1 cellular context compared by ENCODE assay signal in genomic region chr7:4744391-4745264, GRCh38.
A peak's percentile ranks its signal among the peaks of the same experiment; 100 is the strongest.
TF ChIP-seq lines count a peak whose summit lies in the region.

No MANE protein-coding gene starts in this region.

TF ChIP-seq in HepG2, 621 proteins besides CTCF, POLR2A, EP300 and RAD21 (continued from another document and continues in another):
- no peak for TF ChIP-seq ZNF569 (CRISPR knock-in tag; IDR thresholded peaks at IDR 0.05; ENCODE audit: borderline replicate concordance)
- no peak for TF ChIP-seq ZNF33A (CRISPR knock-in tag; IDR thresholded peaks at IDR 0.05; ENCODE audit: borderline replicate concordance)
- TF ChIP-seq ZNF441 (CRISPR knock-in tag; IDR thresholded peaks at IDR 0.05; ENCODE audit: borderline replicate concordance) = no peak
- TF ChIP-seq ZNF761 (CRISPR knock-in tag; conservative IDR thresholded peaks at IDR 0.05) = no peak
- peak; percentile 76 for TF ChIP-seq HNRNPK (IDR thresholded peaks at IDR 0.05; ENCODE audit: low read depth, low read length, poor library complexity, severe bottlenecking)
- TF ChIP-seq MAZ (IDR thresholded peaks at IDR 0.05; ENCODE audit: borderline replicate concordance, low read depth, low read length) = peak; percentile 77; the same call in 1 of the 2 replicates
- no peak for TF ChIP-seq MAZ (CRISPR knock-in tag; IDR thresholded peaks at IDR 0.05; ENCODE audit: low read depth)
- peak; percentile 39; the same call in 1 of the 2 replicates for TF ChIP-seq GFI1 (CRISPR knock-in tag; IDR thresholded peaks at IDR 0.05; ENCODE audit: borderline replicate concordance)
- no peak for TF ChIP-seq ZNF740 (CRISPR knock-in tag; IDR thresholded peaks at IDR 0.05)
- TF ChIP-seq HNF4G (IDR thresholded peaks at IDR 0.05; ENCODE audit: borderline replicate concordance, low read depth, low read length) = 0 out of 2 replicates have a peak, but pooled peaks have one; percentile 3
- no peak for TF ChIP-seq HNF4G (CRISPR knock-in tag; IDR thresholded peaks at IDR 0.05; ENCODE audit: borderline replicate concordance, low read depth)
- TF ChIP-seq SRSF1 (optimal IDR thresholded peaks at IDR 0.05; ENCODE audit: low read depth, low read length) = peak; percentile 98
- no peak for TF ChIP-seq ZSCAN9 (CRISPR knock-in tag; IDR thresholded peaks at IDR 0.05; ENCODE audit: borderline replicate concordance)
- TF ChIP-seq ZNF34 (CRISPR knock-in tag; IDR thresholded peaks at IDR 0.05; ENCODE audit: borderline replicate concordance) = no peak
- peak; percentile 55; the same call in 1 of the 2 replicates for TF ChIP-seq KDM2A (CRISPR knock-in tag; IDR thresholded peaks at IDR 0.05; ENCODE audit: borderline replicate concordance, low read depth)
- no peak for TF ChIP-seq GLI4 (CRISPR knock-in tag; IDR thresholded peaks at IDR 0.05; ENCODE audit: borderline replicate concordance)
- no peak for TF ChIP-seq NFRKB (IDR thresholded peaks at IDR 0.05)
- peak; percentile 35; the same call in 1 of the 2 replicates for TF ChIP-seq ZNF12 (CRISPR knock-in tag; IDR thresholded peaks at IDR 0.05)
- no peak for TF ChIP-seq NFE2L2 (IDR thresholded peaks at IDR 0.05; ENCODE audit: low read length)
- TF ChIP-seq ZNF552 (CRISPR knock-in tag; IDR thresholded peaks at IDR 0.05; ENCODE audit: borderline replicate concordance) = no peak
- no peak for TF ChIP-seq ZNF563 (CRISPR knock-in tag; IDR thresholded peaks at IDR 0.05)
- TF ChIP-seq ZNF263 (CRISPR knock-in tag; IDR thresholded peaks at IDR 0.05) = no peak
- TF ChIP-seq FOXP1 (IDR thresholded peaks at IDR 0.05) = peak; percentile 15; the same call in 1 of the 2 replicates
- peak; percentile 92 for TF ChIP-seq FOXP1 (CRISPR knock-in tag; IDR thresholded peaks at IDR 0.05)
- no peak for TF ChIP-seq TRAFD1 (CRISPR knock-in tag; IDR thresholded peaks at IDR 0.05; ENCODE audit: borderline replicate concordance)
- TF ChIP-seq ZNF124 (CRISPR knock-in tag; IDR thresholded peaks at IDR 0.05) = no peak
- TF ChIP-seq HNRNPLL (IDR thresholded peaks at IDR 0.05; ENCODE audit: low read depth, low read length, poor library complexity, severe bottlenecking) = no peak
- no peak for TF ChIP-seq ZNF839 (CRISPR knock-in tag; IDR thresholded peaks at IDR 0.05; ENCODE audit: borderline replicate concordance)
- no peak for TF ChIP-seq TERF1 (CRISPR knock-in tag; IDR thresholded peaks at IDR 0.05)
- no peak for TF ChIP-seq SP140L (CRISPR knock-in tag; IDR thresholded peaks at IDR 0.05; ENCODE audit: borderline replicate concordance)
- TF ChIP-seq DBP (CRISPR knock-in tag; IDR thresholded peaks at IDR 0.05; ENCODE audit: not compliant biosample characterization) = no peak
- TF ChIP-seq ZNF720 (CRISPR knock-in tag; IDR thresholded peaks at IDR 0.05) = no peak
- TF ChIP-seq ARNT (IDR thresholded peaks at IDR 0.05) = no peak
- 0 out of 2 replicates have a peak, but pooled peaks have one; percentile 41 for TF ChIP-seq POLR2G (IDR thresholded peaks at IDR 0.05; ENCODE audit: low read depth, low read length)
- TF ChIP-seq ZNF574 (CRISPR knock-in tag; IDR thresholded peaks at IDR 0.05) = peak; percentile 40; the same call in 1 of the 2 replicates
- no peak; the same call in none of the 2 replicates for TF ChIP-seq SPEN (CRISPR knock-in tag; IDR thresholded peaks at IDR 0.05; ENCODE audit: low read depth)
- TF ChIP-seq ZFP36L1 (CRISPR knock-in tag; IDR thresholded peaks at IDR 0.05) = 0 out of 2 replicates have a peak, but pooled peaks have one; percentile 25
- no peak for TF ChIP-seq ZBTB25 (CRISPR knock-in tag; IDR thresholded peaks at IDR 0.05)
- no peak; the same call in 1 of the 2 replicates for TF ChIP-seq ZBTB20 (CRISPR knock-in tag; IDR thresholded peaks at IDR 0.05; ENCODE audit: borderline replicate concordance, low read depth)
- no peak for TF ChIP-seq ZSCAN30 (CRISPR knock-in tag; IDR thresholded peaks at IDR 0.05)
- no peak for TF ChIP-seq ATF7-NPFF (CRISPR knock-in tag; IDR thresholded peaks at IDR 0.05; ENCODE audit: low read depth)
- no peak for TF ChIP-seq NRL (CRISPR knock-in tag; IDR thresholded peaks at IDR 0.05; ENCODE audit: borderline replicate concordance)
- TF ChIP-seq RARA (CRISPR knock-in tag; IDR thresholded peaks at IDR 0.05) = peak; percentile 34; the same call in 1 of the 2 replicates
- no peak for TF ChIP-seq GABPA (IDR thresholded peaks at IDR 0.05; ENCODE audit: low read depth, low read length)
- TF ChIP-seq GABPA (CRISPR knock-in tag; IDR thresholded peaks at IDR 0.05; ENCODE audit: low read depth) = peak; percentile 70
- TF ChIP-seq ZNF362 (CRISPR knock-in tag; IDR thresholded peaks at IDR 0.05; ENCODE audit: borderline replicate concordance) = no peak
- TF ChIP-seq DPF2 (CRISPR knock-in tag; IDR thresholded peaks at IDR 0.05; ENCODE audit: borderline replicate concordance, low read depth) = peak; percentile 34; the same call in 1 of the 2 replicates
- peak; percentile 46; the same call in 1 of the 3 replicates for TF ChIP-seq MXI1 (IDR thresholded peaks at IDR 0.05; ENCODE audit: borderline replicate concordance, low read depth, low read length)
- TF ChIP-seq ZMYM3 (CRISPR knock-in tag; IDR thresholded peaks at IDR 0.05) = no peak
- TF ChIP-seq THAP11 (CRISPR knock-in tag; IDR thresholded peaks at IDR 0.05) = peak; percentile 48; the same call in 1 of the 2 replicates
- TF ChIP-seq PITX1 (CRISPR knock-in tag; IDR thresholded peaks at IDR 0.05) = no peak
- TF ChIP-seq PHF8 (CRISPR knock-in tag; IDR thresholded peaks at IDR 0.05) = no peak
- TF ChIP-seq STAT6 (CRISPR knock-in tag; IDR thresholded peaks at IDR 0.05; ENCODE audit: borderline replicate concordance) = no peak
- peak; percentile 36; the same call in 1 of the 2 replicates for TF ChIP-seq NCOR1 (IDR thresholded peaks at IDR 0.05; ENCODE audit: borderline replicate concordance, low read length)
- no peak for TF ChIP-seq ZSCAN20 (CRISPR knock-in tag; IDR thresholded peaks at IDR 0.05; ENCODE audit: borderline replicate concordance)
- no peak for TF ChIP-seq KDM4B (CRISPR knock-in tag; IDR thresholded peaks at IDR 0.05)
- 0 out of 2 replicates have a peak, but pooled peaks have one; percentile 50 for TF ChIP-seq ZFP91 (CRISPR knock-in tag; IDR thresholded peaks at IDR 0.05; ENCODE audit: borderline replicate concordance)
- no peak for TF ChIP-seq MED8 (CRISPR knock-in tag; IDR thresholded peaks at IDR 0.05; ENCODE audit: insufficient replicate concordance)
- TF ChIP-seq GABPB1 (CRISPR knock-in tag; IDR thresholded peaks at IDR 0.05) = peak; percentile 49; the same call in 1 of the 2 replicates
- TF ChIP-seq ZC3H13 (CRISPR knock-in tag; IDR thresholded peaks at IDR 0.05) = no peak
